ENCODE assay signal across 27 cellular contexts in genomic region chr3:78368576-78369345, GRCh38.
DNase-seq lines count a peak whose midpoint lies in the region; ATAC-seq and TF ChIP-seq lines count a peak whose summit lies in the region.
"Had no signal": no experiment of that assay in that cellular context is flagged by ENCODE, and none has a peak within 500 bp of the region (broad histone marks: within the 10 kb centered on the region; RNA-seq: fewer than 3 reads in every experiment).

No MANE protein-coding gene starts in this region.

- H3K4me1 ChIP-seq in IMR-90 (ENCODE audit: control insufficient read depth, insufficient read depth, low read length) (no peaks in the 10 kb centered on the region), colonic mucosa (no peaks in the 10 kb centered on the region)
- H3K4me1 ChIP-seq: body of pancreas, psoas muscle, thyroid gland had no signal

- no peak for TF ChIP-seq RAD21 in IMR-90 (IDR thresholded peaks at IDR 0.05; ENCODE audit: low read length)

- CTCF ChIA-PET in IMR-90 (lab: Yijun Ruan, JAX) = no interaction called here

- no CpG with 5 or more reads among the region's 8 CpGs for WGBS in IMR-90 (ENCODE audit: extremely low coverage in 2 of 2, insufficient read length in 1 of 2), 2 experiments

- H3K4me3 ChIP-seq in IMR-90 (ENCODE audit: insufficient read depth, low read depth, low read length) (no peak overlapping the region), colonic mucosa (no peak overlapping the region)
- H3K4me3 ChIP-seq: body of pancreas, K562, MG63, psoas muscle, thyroid gland had no signal

- no peak overlapping the region for H3K4me2 ChIP-seq in IMR-90 (ENCODE audit: low read depth, low read length)

- H3K56ac ChIP-seq in IMR-90 (ENCODE audit: extremely low read depth, insufficient read depth, low read length) = no peak overlapping the region

- ATAC-seq in IMR-90 (ENCODE audit: low read depth) (no peak), HG03095 (IDR thresholded peaks at IDR 0.05; ENCODE audit: unreplicated experiment) (no peak)
- ATAC-seq: body of pancreas; K562; naive thymus-derived CD4-positive, alpha-beta T cell; Panc1; psoas muscle; stimulated activated naive CD8-positive, alpha-beta T cell treated with anti-CD3 and anti-CD28 coated beads, Interleukin-15, amount 100 ng/mL, for 72 hours had no signal

- no peak overlapping the region for H4K91ac ChIP-seq in IMR-90 (ENCODE audit: insufficient read depth, low read depth, low read length)

- no peak overlapping the region for H4K5ac ChIP-seq in IMR-90 (ENCODE audit: low read depth, low read length)

- no peak overlapping the region for H2BK5ac ChIP-seq in IMR-90 (ENCODE audit: low read depth, low read length, poor library complexity, severe bottlenecking)

- H3K14ac ChIP-seq in IMR-90 (replicated peaks; ENCODE audit: low read depth, low read length) = no peak overlapping the region

- no peak overlapping the region for H3K18ac ChIP-seq in IMR-90 (ENCODE audit: low read depth, low read length)

- H3K9me1 ChIP-seq in IMR-90 (ENCODE audit: insufficient read depth, low read length) = no peaks in the 10 kb centered on the region

- DNase-seq in NCI-H2081 (lab: John Stamatoyannopoulos, UW) (peak; percentile 5 to 37), NCI-H2081 treated with DMSO at 0.1 percent for 48 hours (lab: John Stamatoyannopoulos, UW) (no peak), IMR-90 (no peak), NOMO-1 treated with DMSO at 0.1 percent for 48 hours (lab: John Stamatoyannopoulos, UW; ENCODE audit: unreplicated experiment) (peak; percentile 5), glomerular endothelial cell (ENCODE audit: extremely low read depth, low read depth, low spot score) (peak; percentile 7), colonic mucosa (no peak)
- no peak for DNase-seq in stimulated activated CD4-positive, alpha-beta T cell treated with anti-CD3 and anti-CD28 coated beads, Interleukin-4, amount 100 ng/mL, for 4 hours
- DNase-seq: activated CD4-positive, alpha-beta T cell treated with anti-CD3 and anti-CD28 coated beads, Interleukin-2, amount 10 ng/mL, durations not matched to agents 7 days and 5 days; activated gamma-delta T cell treated with Interleukin-2 at 50 U/mL for 16 hours; activated T-cell treated with anti-CD3 and anti-CD28 coated beads, Interleukin-2, amount 50 U/mL, for 24 hours; body of pancreas; CD4-positive, CD25-positive, alpha-beta regulatory T cell; cerebellar nuclear complex; MG63; midbrain; naive thymus-derived CD4-positive, alpha-beta T cell; NCI-H1694; NCI-H226; occipital lobe; psoas muscle; SHP77; stimulated activated naive CD8-positive, alpha-beta T cell treated with anti-CD3 and anti-CD28 coated beads, Interleukin-15, amount 100 ng/mL, for 72 hours; thyroid gland had no signal

- dilution Hi-C loops in IMR-90 (cut with HindIII; ENCODE audit: low sequenced_read_pairs, unreplicated experiment) = no loop called here

- no peak overlapping the region for H2AK5ac ChIP-seq in IMR-90 (ENCODE audit: low read depth, low read length)

- no peak overlapping the region for H4K8ac ChIP-seq in IMR-90 (ENCODE audit: low read depth in 2 of 2, low read length in 2 of 2)

- H2BK15ac ChIP-seq in IMR-90 (ENCODE audit: low read depth, low read length) = no peak overlapping the region

- H3K9ac ChIP-seq in IMR-90 (ENCODE audit: low read depth, low read length) (no peak overlapping the region), colonic mucosa (ENCODE audit: low read depth in 2 of 2, low read length in 2 of 2) (no peak overlapping the region)

- no peaks in the 10 kb centered on the region for H3K79me1 ChIP-seq in IMR-90 (ENCODE audit: low read depth in 1 of 2, low read length in 2 of 2)

- intact Hi-C loops in IMR-90 (cut with micrococcal nuclease) (no loop called here), colonic mucosa (cut with DNase I) (no loop called here)

- no peak overlapping the region for H3K23ac ChIP-seq in IMR-90 (ENCODE audit: low read depth, low read length)

- H2AK9ac ChIP-seq in IMR-90 (replicated peaks; ENCODE audit: low read depth, low read length, poor library complexity) = no peak overlapping the region

- H3K27me3 ChIP-seq in IMR-90 (ENCODE audit: control insufficient read depth, insufficient read depth, low read length) (no peaks in the 10 kb centered on the region), colonic mucosa (no peaks in the 10 kb centered on the region)
- H3K27me3 ChIP-seq: body of pancreas, MG63, thyroid gland had no signal

- BruUV-seq in IMR-90 (replicated peaks; lab: Mats Ljungman, UMichigan) = no TSS peak

- POLR2A ChIA-PET in IMR-90 (lab: Charles Lee; ENCODE audit: unreplicated experiment) = interaction anchor here (0.5 kb wide), 1 partner anchor 10 kb away, joined by 4 read pairs; no protein-coding TSS in a partner anchor

- no peak overlapping the region for H2BK20ac ChIP-seq in IMR-90 (ENCODE audit: low read depth, low read length)

- no peak overlapping the region for H2AFZ ChIP-seq in IMR-90 (replicated peaks; ENCODE audit: low read length, poor library complexity)

- no peak overlapping the region for H3K4ac ChIP-seq in IMR-90 (ENCODE audit: low read depth, low read length)

- in situ Hi-C loops in IMR-90 (cut with MboI; ENCODE audit: low sequenced_read_pairs) = no loop called here

- TF ChIP-seq CTCF in IMR-90 (conservative IDR thresholded peaks at IDR 0.05; ENCODE audit: low read depth, low read length) = no peak
- TF ChIP-seq CTCF in colonic mucosa (IDR thresholded peaks at IDR 0.05) = no peak

- no peaks in the 10 kb centered on the region for H4K20me1 ChIP-seq in IMR-90 (ENCODE audit: insufficient read depth, low read length)

- H3K9me3 ChIP-seq in IMR-90 (ENCODE audit: control insufficient read depth, insufficient read depth, low read length) = no peaks in the 10 kb centered on the region
- no peaks in the 10 kb centered on the region for H3K9me3 ChIP-seq in colonic mucosa
- H3K9me3 ChIP-seq: body of pancreas, MG63, psoas muscle, thyroid gland had no signal

- H3K36me3 ChIP-seq in IMR-90 (ENCODE audit: control insufficient read depth, insufficient read depth, low read length) = no peaks in the 10 kb centered on the region
- no peaks in the 10 kb centered on the region for H3K36me3 ChIP-seq in colonic mucosa
- H3K36me3 ChIP-seq: MG63, thyroid gland had no signal

- H2BK120ac ChIP-seq in IMR-90 (ENCODE audit: low read depth, low read length) = no peak overlapping the region

- TF ChIP-seq POLR2A in IMR-90 (IDR thresholded peaks at IDR 0.05; ENCODE audit: low read depth, low read length) = no peak

- H3K27ac ChIP-seq in IMR-90 (ENCODE audit: insufficient read depth, low read length) = no peak overlapping the region
- no peak overlapping the region for H3K27ac ChIP-seq in colonic mucosa
- H3K27ac ChIP-seq: body of pancreas, psoas muscle, thyroid gland, VCaP had no signal

TF ChIP-seq in IMR-90, 13 proteins besides CTCF, POLR2A, EP300 and RAD21:
- TF ChIP-seq CEBPB (IDR thresholded peaks at IDR 0.05; ENCODE audit: low read depth, low read length) (peak; percentile 24; the same call in 1 of the 2 replicates), ELK1 (IDR thresholded peaks at IDR 0.05; ENCODE audit: borderline replicate concordance, low read depth, low read length) (no peak)

Comparison
In these comparisons a context has a peak if more than half of its experiments do, and no peak if none do; other contexts are left out.
1. DNase-seq: peak in NCI-H2081 (2 of 2), NOMO-1 treated with DMSO at 0.1 percent for 48 hours (single experiment) and glomerular endothelial cell (single experiment); none in NCI-H2081 treated with DMSO at 0.1 percent for 48 hours (single experiment), IMR-90 (single experiment), colonic mucosa (single experiment) and stimulated activated CD4-positive, alpha-beta T cell treated with anti-CD3 and anti-CD28 coated beads, Interleukin-4, amount 100 ng/mL, for 4 hours (0 of 2).